17 cellular contexts compared by ENCODE assay signal in genomic region chr9:1960696-1961095, GRCh38. TPM values are rescaled to one million over a fixed set of nuclear protein-coding genes. Genes with fewer than 3 reads are reported as not detected.
A peak's percentile ranks its signal among the peaks of the same experiment; 100 is the strongest.
DNase-seq lines count a peak whose midpoint lies in the region; ATAC-seq and TF ChIP-seq lines count a peak whose summit lies in the region.
"Had no signal": no experiment of that assay in that cellular context is flagged by ENCODE, and none has a peak within 500 bp of the region (broad histone marks: within the 10 kb centered on the region; RNA-seq: fewer than 3 reads in every experiment).

No MANE protein-coding gene starts in this region.

- H3K4me3 ChIP-seq in right atrium auricular region (no peak overlapping the region), WERI-Rb-1 (ENCODE audit: low read depth, low read length) (no peak overlapping the region)
- H3K4me3 ChIP-seq: BLaER1 treated with 17β-estradiol and CSF1 and Interleukin-3, amounts not matched to agents 10 nM and 100 nM; GM23338 had no signal

- TF ChIP-seq CTCF in right atrium auricular region (IDR thresholded peaks at IDR 0.05) (no peak), WERI-Rb-1 (IDR thresholded peaks at IDR 0.05; ENCODE audit: low read depth, low read length) (no peak), CD14-positive monocyte (IDR thresholded peaks at IDR 0.05) (no peak)

- peaks cover 0 to 4% (median 2%) of the 10 kb centered on the region in 3 donors for H3K27me3 Mint-ChIP-seq in CD14-positive monocyte (ENCODE audit: low read depth in 3 of 3)
- H3K27me3 Mint-ChIP-seq in activated CD4-positive, alpha-beta memory T cell treated with anti-CD3 and anti-CD28 coated beads for 36 hours, result peaks cover 3% of the 10 kb centered on the region

- peak; percentile 59 for DNase-seq in NCI-H446 treated with DMSO at 0.1 percent for 48 hours (lab: John Stamatoyannopoulos, UW)
- DNase-seq in NCI-H446 (lab: John Stamatoyannopoulos, UW), result no peak
- DNase-seq in left ventricle myocardium superior, result no peak
- no peak for DNase-seq in right atrium auricular region (ENCODE audit: low spot score)
- peak; percentile 35 for DNase-seq in WERI-Rb-1
- DNase-seq in CD14-positive monocyte (ENCODE audit: low spot score), result no peak
- DNase-seq in activated CD4-positive, alpha-beta memory T cell treated with anti-CD3 and anti-CD28 coated beads for 36 hours, result no peak
- DNase-seq: 8988T; CD4-positive, CD25-positive, alpha-beta regulatory T cell; CD8-positive, alpha-beta memory T cell; COR-L47; DMS153; DMS79; GDM1 had no signal

- H3K9me3 ChIP-seq in right atrium auricular region (no peaks in the 10 kb centered on the region), WERI-Rb-1 (ENCODE audit: severe bottlenecking) (no peaks in the 10 kb centered on the region)
- H3K9me3 ChIP-seq: BLaER1 treated with 17β-estradiol and CSF1 and Interleukin-3, amounts not matched to agents 10 nM and 100 nM had no signal

- POLR2A ChIA-PET in activated CD4-positive, alpha-beta memory T cell treated with anti-CD3 and anti-CD28 coated beads for 36 hours (lab: Charles Lee), result no interaction called here

- CTCF ChIA-PET in activated CD4-positive, alpha-beta memory T cell treated with anti-CD3 and anti-CD28 coated beads for 36 hours (lab: Charles Lee), result no interaction called here

- no peaks in the 10 kb centered on the region for H3K36me3 ChIP-seq in right atrium auricular region
- H3K36me3 ChIP-seq in WERI-Rb-1, result no peaks in the 10 kb centered on the region
- H3K36me3 ChIP-seq: BLaER1 treated with 17β-estradiol and CSF1 and Interleukin-3, amounts not matched to agents 10 nM and 100 nM had no signal

- H3K9me3 Mint-ChIP-seq in CD14-positive monocyte, result peaks cover 0 to 3% (median 0%) of the 10 kb centered on the region in 7 donors
- H3K9me3 Mint-ChIP-seq in activated CD4-positive, alpha-beta memory T cell treated with anti-CD3 and anti-CD28 coated beads for 36 hours, result no peaks in the 10 kb centered on the region
- H3K9me3 Mint-ChIP-seq: CD4-positive, CD25-positive, alpha-beta regulatory T cell; CD8-positive, alpha-beta memory T cell; GM23338 had no signal

- intact Hi-C loops in left ventricle myocardium superior (cut with micrococcal nuclease), result no loop called here
- intact Hi-C loops in CD14-positive monocyte (cut with micrococcal nuclease), result no loop called here
- intact Hi-C loops in activated CD4-positive, alpha-beta memory T cell treated with anti-CD3 and anti-CD28 coated beads for 36 hours (cut with micrococcal nuclease), result no loop called here

- H3K4me1 ChIP-seq in right atrium auricular region, result peaks cover 0 to 9% of the 10 kb centered on the region in 2 donors
- H3K4me1 ChIP-seq: BLaER1 treated with 17β-estradiol and CSF1 and Interleukin-3, amounts not matched to agents 10 nM and 100 nM had no signal

- H3K36me3 Mint-ChIP-seq in CD14-positive monocyte, result no peaks in the 10 kb centered on the region
- H3K36me3 Mint-ChIP-seq in activated CD4-positive, alpha-beta memory T cell treated with anti-CD3 and anti-CD28 coated beads for 36 hours, result no peaks in the 10 kb centered on the region
- H3K36me3 Mint-ChIP-seq: CD4-positive, CD25-positive, alpha-beta regulatory T cell; CD8-positive, alpha-beta memory T cell had no signal

- H3K27ac ChIP-seq in right atrium auricular region (no peak overlapping the region), WERI-Rb-1 (peak overlapping the region; percentile 79)
- H3K27ac ChIP-seq: BLaER1 treated with 17β-estradiol and CSF1 and Interleukin-3, amounts not matched to agents 10 nM and 100 nM had no signal

- H3K4me3 Mint-ChIP-seq in CD14-positive monocyte, result no peak overlapping the region
- no peak overlapping the region for H3K4me3 Mint-ChIP-seq in activated CD4-positive, alpha-beta memory T cell treated with anti-CD3 and anti-CD28 coated beads for 36 hours
- H3K4me3 Mint-ChIP-seq: B cell; CD4-positive, CD25-positive, alpha-beta regulatory T cell; CD8-positive, alpha-beta memory T cell; GM23338 had no signal

- peak; percentile 54 for ATAC-seq in left ventricle myocardium superior
- ATAC-seq: GM23338 had no signal

- no peaks in the 10 kb centered on the region for H3K27me3 ChIP-seq in right atrium auricular region
- no peaks in the 10 kb centered on the region for H3K27me3 ChIP-seq in WERI-Rb-1 (ENCODE audit: insufficient read depth, low read depth, severe bottlenecking)
- H3K27me3 ChIP-seq: BLaER1 treated with 17β-estradiol and CSF1 and Interleukin-3, amounts not matched to agents 10 nM and 100 nM had no signal

- H3K4me1 Mint-ChIP-seq in CD14-positive monocyte, result no peaks in the 10 kb centered on the region
- H3K4me1 Mint-ChIP-seq in activated CD4-positive, alpha-beta memory T cell treated with anti-CD3 and anti-CD28 coated beads for 36 hours (ENCODE audit: low read depth), result no peaks in the 10 kb centered on the region
- H3K4me1 Mint-ChIP-seq: B cell; CD4-positive, CD25-positive, alpha-beta regulatory T cell; CD8-positive, alpha-beta memory T cell had no signal

- H3K27ac Mint-ChIP-seq in CD14-positive monocyte, result no peak overlapping the region
- H3K27ac Mint-ChIP-seq in activated CD4-positive, alpha-beta memory T cell treated with anti-CD3 and anti-CD28 coated beads for 36 hours, result no peak overlapping the region
- H3K27ac Mint-ChIP-seq: B cell; CD4-positive, CD25-positive, alpha-beta regulatory T cell; GM23338 had no signal

RNA-seq across cellular contexts. Expression of gene SMARCA2, which starts 54.5 kb away (rescaled TPM):
- total RNA-seq in left ventricle myocardium superior (111 TPM), right atrium auricular region (100 to 1,000 TPM in 1 of 2 donors, 10 to 100 TPM in 1; 63.8 to 109 TPM)
- polyA plus RNA-seq in CD14-positive monocyte, result 10 to 100 TPM; 11.0 to 11.8 TPM
- 100 to 1,000 TPM in 1 of 2 experiments, 10 to 100 TPM in 1; 95.1 to 100 TPM for total RNA-seq in activated CD4-positive, alpha-beta memory T cell treated with anti-CD3 and anti-CD28 coated beads for 36 hours

Comparison
In these comparisons a context has a peak if more than half of its experiments do, and no peak if none do; other contexts are left out.
1. DNase-seq: peak in NCI-H446 treated with DMSO at 0.1 percent for 48 hours (single experiment) and WERI-Rb-1 (single experiment); none in NCI-H446 (0 of 2), left ventricle myocardium superior (single experiment), right atrium auricular region (single experiment), CD14-positive monocyte (single experiment) and activated CD4-positive, alpha-beta memory T cell treated with anti-CD3 and anti-CD28 coated beads for 36 hours (single experiment).